Comparison of ENCODE assay signal across 19 cellular contexts in the genomic region with DNA sequence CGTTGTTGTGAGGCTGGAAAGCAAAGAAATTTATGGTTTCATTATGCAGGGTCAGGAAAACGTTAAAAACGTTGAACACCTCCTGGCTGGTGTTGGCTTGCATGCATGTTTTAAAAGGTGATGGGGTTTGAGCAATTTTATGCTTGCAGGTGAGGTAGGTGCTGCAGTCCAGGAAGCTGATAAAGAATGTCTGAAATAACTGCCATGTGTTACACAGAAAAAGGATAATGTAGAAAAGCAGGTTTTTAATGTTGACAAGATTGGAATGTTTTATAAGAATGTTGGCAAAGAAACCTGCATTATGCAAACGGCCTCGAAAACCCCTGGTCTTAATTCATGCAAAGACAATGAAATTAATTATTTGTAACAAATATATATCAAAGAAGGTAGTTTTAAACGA.
A peak's percentile ranks its signal among the peaks of the same experiment; 100 is the strongest.
DNase-seq lines count a peak whose midpoint lies in the region; ATAC-seq, FAIRE-seq and TF ChIP-seq lines count a peak whose summit lies in the region.
"Had no signal": no experiment of that assay in that cellular context is flagged by ENCODE, and none has a peak within 500 bp of the region (broad histone marks: within the 10 kb centered on the region; RNA-seq: fewer than 3 reads in every experiment).

No MANE protein-coding gene starts in this region.

- H3F3A ChIP-seq in PC-9 (ENCODE audit: insufficient read depth, low read depth): no peaks in the 10 kb centered on the region

- H3K27me3 ChIP-seq in PC-9 (ENCODE audit: insufficient read depth, low read depth): no peaks in the 10 kb centered on the region
- H3K27me3 ChIP-seq in pancreas: no peaks in the 10 kb centered on the region
- H3K27me3 ChIP-seq in small intestine (ENCODE audit: control insufficient read depth in 2 of 2, insufficient read depth in 2 of 2, low read length in 2 of 2): no peaks in the 10 kb centered on the region
- H3K27me3 ChIP-seq: BLaER1 had no signal

- intact Hi-C loops in PC-9 (cut with micrococcal nuclease; ENCODE audit: unreplicated experiment): loop anchor here (1.0 kb wide), 1 partner anchor 32 kb away; no protein-coding TSS in a partner anchor
- intact Hi-C loops in pancreas (cut with DNase I): no loop called here

- DNase-seq in HT-29 (ENCODE audit: low spot score) (peak; percentile 5), PC-9 (peak; percentile 8 to 68), epithelial cell of esophagus (ENCODE audit: low read depth) (peak; percentile 35), pancreas (no peak), NCI-H2227 treated with DMSO at 0.1 percent for 48 hours (lab: John Stamatoyannopoulos, UW) (no peak), small intestine (no peak)
- no peak for DNase-seq in activated CD4-positive, alpha-beta T cell treated with anti-CD3 and anti-CD28 coated beads for 4 hours
- DNase-seq: CD4-positive, alpha-beta memory T cell; DMS53; MM.1S; NCI-H1092 treated with DMSO at 0.1 percent for 48 hours; NCI-H146; NCI-H2029 treated with DMSO at 0.1 percent for 48 hours; NCI-H510A had no signal

- ATAC-seq in pancreas: peak in 3 of 4 donors; percentile 59 to 83 (median 66)
- ATAC-seq in GM21825 (IDR thresholded peaks at IDR 0.05; ENCODE audit: unreplicated experiment): no peak
- ATAC-seq: Panc1, Right ventricle myocardium inferior had no signal

- H2AFZ ChIP-seq in PC-9: 0 out of 2 replicates have a peak overlapping the region, but pooled peaks have one; percentile 13

- no peak for FAIRE-seq in pancreas (lab: Jason Lieb, UNC)
- no peak for FAIRE-seq in small intestine (lab: Jason Lieb, UNC)
- FAIRE-seq: GM12891 had no signal

- H3K9me2 ChIP-seq in PC-9 (ENCODE audit: insufficient read depth): no peaks in the 10 kb centered on the region

- H3K4me3 ChIP-seq in PC-9 (no peak overlapping the region), epithelial cell of esophagus (ENCODE audit: low read length) (no peak overlapping the region), pancreas (no peak overlapping the region), small intestine (ENCODE audit: low read depth in 1 of 2, low read length in 2 of 2) (no peak overlapping the region)
- H3K4me3 ChIP-seq: BLaER1 had no signal

- peak overlapping the region; percentile 59 for H3K4me2 ChIP-seq in PC-9
- H3K4me2 ChIP-seq: BLaER1 had no signal

- CTCF ChIA-PET in PC-9 (lab: Charles Lee): no interaction called here

- TF ChIP-seq CTCF in PC-9 (conservative IDR thresholded peaks at IDR 0.05): no peak
- TF ChIP-seq CTCF in epithelial cell of esophagus (IDR thresholded peaks at IDR 0.05; ENCODE audit: insufficient read depth, low read depth, low read length, missing control alignments): no peak
- TF ChIP-seq CTCF in pancreas (IDR thresholded peaks at IDR 0.05): no peak

- peaks cover 8% of the 10 kb centered on the region; the same call in 1 of the 2 replicates for H3K4me1 ChIP-seq in PC-9 (replicated peaks; ENCODE audit: insufficient read depth)
- H3K4me1 ChIP-seq in pancreas: peaks cover 0 to 15% (median 12%) of the 10 kb centered on the region in 3 donors
- H3K4me1 ChIP-seq in small intestine (ENCODE audit: control insufficient read depth in 2 of 2, insufficient read depth in 1 of 2, low read depth in 1 of 2, low read length in 1 of 2): no peaks in the 10 kb centered on the region
- H3K4me1 ChIP-seq: BLaER1 had no signal

- no peaks in the 10 kb centered on the region for H3K9me3 ChIP-seq in PC-9 (ENCODE audit: insufficient read depth, low read depth)
- H3K9me3 ChIP-seq in pancreas: no peaks in the 10 kb centered on the region
- no peaks in the 10 kb centered on the region for H3K9me3 ChIP-seq in small intestine (ENCODE audit: control insufficient read depth, low read depth)

- no peaks in the 10 kb centered on the region for H4K20me1 ChIP-seq in PC-9 (ENCODE audit: insufficient read depth)
- H4K20me1 ChIP-seq: BLaER1 had no signal

- H3K27ac ChIP-seq in PC-9: 0 out of 2 replicates have a peak overlapping the region, but pooled peaks have one; percentile 23
- no peak overlapping the region for H3K27ac ChIP-seq in pancreas
- H3K27ac ChIP-seq in small intestine (ENCODE audit: low read depth in 1 of 2, low read length in 1 of 2): no peak overlapping the region
- H3K27ac ChIP-seq: BLaER1 had no signal

- POLR2A ChIA-PET in PC-9 (lab: Charles Lee; ENCODE audit: unreplicated experiment): interaction anchor here (0.7 kb wide), 1 partner anchor 417 kb away, joined by 8 read pairs; no protein-coding TSS in a partner anchor

- BruUV-seq in PC-9 (replicated peaks; lab: Mats Ljungman, UMichigan): no TSS peak

- 10 to 11% methylated on average over 6 of the region's 6 CpGs for WGBS in pancreas, 2 donors
- WGBS in small intestine, 3 donors: 58 to 70% (median 69%) methylated on average over 6 of the region's 6 CpGs

- no peaks in the 10 kb centered on the region for H3K79me2 ChIP-seq in PC-9 (ENCODE audit: low read depth)

- H3K36me3 ChIP-seq in PC-9 (ENCODE audit: low read depth): no peaks in the 10 kb centered on the region
- no peaks in the 10 kb centered on the region for H3K36me3 ChIP-seq in pancreas
- H3K36me3 ChIP-seq in small intestine (ENCODE audit: control insufficient read depth in 2 of 2, insufficient read depth in 2 of 2, low read length in 2 of 2): no peaks in the 10 kb centered on the region
- H3K36me3 ChIP-seq: BLaER1 had no signal

Comparison
In these comparisons a context has a peak if more than half of its experiments do, and no peak if none do; other contexts are left out.
1. DNase-seq: peak in HT-29 (single experiment), PC-9 (2 of 2) and epithelial cell of esophagus (single experiment); none in pancreas (0 of 6), NCI-H2227 treated with DMSO at 0.1 percent for 48 hours (single experiment), activated CD4-positive, alpha-beta T cell treated with anti-CD3 and anti-CD28 coated beads for 4 hours (0 of 2) and small intestine (single experiment).